8 cellular contexts compared by ENCODE assay signal in the genomic region with DNA sequence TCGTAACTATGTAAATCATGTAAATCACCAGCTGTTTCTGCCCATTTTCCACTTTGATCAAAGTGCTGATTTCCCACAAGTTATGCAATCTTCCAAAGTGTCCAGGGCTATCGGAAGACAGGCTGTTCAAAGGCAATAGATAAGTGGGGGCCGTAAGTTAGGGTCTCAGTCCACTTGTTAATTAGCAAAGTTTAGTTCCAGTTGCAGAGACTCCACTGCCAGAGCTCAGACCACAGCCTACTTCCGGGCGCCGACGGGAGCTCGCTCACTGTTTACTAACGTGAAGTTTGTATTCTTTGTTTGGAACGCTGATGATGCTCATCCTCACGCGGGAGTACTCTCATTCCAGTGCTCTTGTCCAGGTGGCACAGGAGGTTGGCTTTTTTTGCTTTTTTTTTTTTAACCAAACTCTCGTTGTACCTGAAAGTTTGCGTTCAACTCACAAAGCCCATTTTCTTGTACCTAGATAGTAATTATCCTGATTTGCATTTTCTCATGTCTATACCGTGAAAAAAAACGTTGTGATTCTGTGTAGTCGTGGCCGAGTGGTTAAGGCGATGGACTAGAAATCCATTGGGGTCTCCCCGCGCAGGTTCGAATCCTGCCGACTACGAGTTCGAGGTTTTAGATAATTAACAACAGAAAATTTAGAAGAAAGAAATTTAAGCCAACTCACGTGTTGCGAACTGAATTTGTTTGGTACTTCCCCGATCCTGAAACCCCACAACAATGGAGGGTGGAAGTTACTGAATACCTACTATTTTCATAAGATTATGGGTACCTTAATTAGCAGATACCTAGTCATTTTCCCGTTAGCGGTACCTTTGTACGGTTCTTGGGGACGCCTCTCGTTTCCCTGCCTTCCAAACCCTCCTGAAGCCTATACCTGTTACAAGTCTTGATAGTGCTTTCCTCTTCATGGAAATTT. TPM values are rescaled to one million over a fixed set of nuclear protein-coding genes. Genes with fewer than 3 reads are reported as not detected.
DNase-seq lines count a peak whose midpoint lies in the region; ATAC-seq, FAIRE-seq and TF ChIP-seq lines count a peak whose summit lies in the region.

No MANE protein-coding gene starts in this region.

- peak overlapping the region; percentile 90 for H3K4me3 Mint-ChIP-seq in activated T-helper 1 cell treated with anti-CD3 and anti-CD28 coated beads, Interleukin-12 subunit alpha, Interleukin-12 subunit beta, Interleukin-2, Interleukin-4 antibody, amounts not matched to agents 30 ng/mL and 10 ng/mL and 1 ng/mL, durations not matched to agents 14 hours and 24 hours and 36 hours

- TF ChIP-seq CTCF in BE2C (IDR thresholded peaks at IDR 0.05; ENCODE audit: low read depth, low read length): no peak
- no peak for TF ChIP-seq CTCF in neutrophil (IDR thresholded peaks at IDR 0.05)
- no peak for TF ChIP-seq CTCF in upper lobe of left lung (IDR thresholded peaks at IDR 0.05)

- peaks cover 5% of the 10 kb centered on the region for H3K27me3 ChIP-seq in BE2C
- no peaks in the 10 kb centered on the region for H3K27me3 ChIP-seq in HUES48 (ENCODE audit: control insufficient read depth, insufficient read depth, low read length)
- H3K27me3 ChIP-seq in neutrophil: peaks cover 100% of the 10 kb centered on the region
- H3K27me3 ChIP-seq in upper lobe of left lung: no peaks in the 10 kb centered on the region

- H3K9me3 ChIP-seq in BE2C (no peaks in the 10 kb centered on the region), HUES48 (ENCODE audit: control insufficient read depth, insufficient read depth, low read length) (no peaks in the 10 kb centered on the region), neutrophil (no peaks in the 10 kb centered on the region), upper lobe of left lung (no peaks in the 10 kb centered on the region)

- WGBS in upper lobe of left lung, 2 donors: 2% methylated on average over 33 of the region's 33 CpGs

- DNase-seq in BE2C (peak; percentile 71), RCC 7860 (ENCODE audit: low spot score) (peak; percentile 85), fibroblast of the conjunctiva (ENCODE audit: low read depth) (peak; percentile 62), upper lobe of left lung (peak in 1 of 2 donors; percentile 49)
- DNase-seq in activated T-helper 1 cell treated with anti-CD3 and anti-CD28 coated beads, Interleukin-12 subunit alpha, Interleukin-12 subunit beta, Interleukin-2, Interleukin-4 antibody, amounts not matched to agents 30 ng/mL and 10 ng/mL and 1 ng/mL, durations not matched to agents 14 hours and 24 hours and 36 hours (ENCODE audit: low spot score): peak; percentile 48

- peak overlapping the region; percentile 47 for H3K9ac ChIP-seq in HUES48 (ENCODE audit: low read depth, low read length)

- no peaks in the 10 kb centered on the region for H3K9me3 Mint-ChIP-seq in activated T-helper 1 cell treated with anti-CD3 and anti-CD28 coated beads, Interleukin-12 subunit alpha, Interleukin-12 subunit beta, Interleukin-2, Interleukin-4 antibody, amounts not matched to agents 30 ng/mL and 10 ng/mL and 1 ng/mL, durations not matched to agents 14 hours and 24 hours and 36 hours

- no peaks in the 10 kb centered on the region for H3K36me3 ChIP-seq in BE2C
- H3K36me3 ChIP-seq in HUES48 (ENCODE audit: control insufficient read depth, insufficient read depth, low read length): no peaks in the 10 kb centered on the region
- H3K36me3 ChIP-seq in neutrophil: no peaks in the 10 kb centered on the region
- no peaks in the 10 kb centered on the region for H3K36me3 ChIP-seq in upper lobe of left lung

- peak; percentile 31 for FAIRE-seq in RCC 7860 (lab: Jason Lieb, UNC)

- H3K4me1 Mint-ChIP-seq in activated T-helper 1 cell treated with anti-CD3 and anti-CD28 coated beads, Interleukin-12 subunit alpha, Interleukin-12 subunit beta, Interleukin-2, Interleukin-4 antibody, amounts not matched to agents 30 ng/mL and 10 ng/mL and 1 ng/mL, durations not matched to agents 14 hours and 24 hours and 36 hours (ENCODE audit: low read depth): peaks cover 32% of the 10 kb centered on the region

- peak overlapping the region; percentile 67 for H3K4me3 ChIP-seq in BE2C (ENCODE audit: low read depth, low read length)
- peak overlapping the region; percentile 86 for H3K4me3 ChIP-seq in HUES48 (ENCODE audit: low read depth, low read length)
- H3K4me3 ChIP-seq in neutrophil (ENCODE audit: low read depth in 1 of 2, low read length in 1 of 2): peak overlapping the region; percentile 16 to 27
- H3K4me3 ChIP-seq in upper lobe of left lung: peak overlapping the region; percentile 33 to 48 (median 39)

- H3K27ac ChIP-seq in HUES48 (ENCODE audit: low read depth, low read length) (peak overlapping the region; percentile 61), neutrophil (no peak overlapping the region), upper lobe of left lung (peak overlapping the region in 2 of 4 donors; percentile 57 to 70)

- H3K27me3 Mint-ChIP-seq in activated T-helper 1 cell treated with anti-CD3 and anti-CD28 coated beads, Interleukin-12 subunit alpha, Interleukin-12 subunit beta, Interleukin-2, Interleukin-4 antibody, amounts not matched to agents 30 ng/mL and 10 ng/mL and 1 ng/mL, durations not matched to agents 14 hours and 24 hours and 36 hours (ENCODE audit: insufficient read depth): peaks cover 48% of the 10 kb centered on the region

- ATAC-seq in GM19397 (IDR thresholded peaks at IDR 0.05; ENCODE audit: unreplicated experiment) (peak; percentile 54), upper lobe of left lung (ENCODE audit: low FRiP score in 2 of 2) (peak in 1 of 2 donors; percentile 67)

- no peak for TF ChIP-seq EP300 in upper lobe of left lung (IDR thresholded peaks at IDR 0.05)

- TF ChIP-seq POLR2A in upper lobe of left lung (IDR thresholded peaks at IDR 0.05): no peak

- intact Hi-C loops in activated T-helper 1 cell treated with anti-CD3 and anti-CD28 coated beads, Interleukin-12 subunit alpha, Interleukin-12 subunit beta, Interleukin-2, Interleukin-4 antibody, amounts not matched to agents 30 ng/mL and 10 ng/mL and 1 ng/mL, durations not matched to agents 14 hours and 24 hours and 36 hours (cut with micrococcal nuclease): loop anchor here (1.0 to 5.0 kb wide), 13 partner anchors 7 to 1440 kb away; partner anchors contain the start of genes POM121L2 and ZNF184

- H3K4me1 ChIP-seq in BE2C (peaks cover 5% of the 10 kb centered on the region), HUES48 (ENCODE audit: control insufficient read depth, insufficient read depth, low read length) (peaks cover 9% of the 10 kb centered on the region), neutrophil (ENCODE audit: control insufficient read depth in 1 of 2, insufficient read depth in 1 of 2, low read depth in 1 of 2, low read length in 1 of 2) (peaks cover 14 to 19% of the 10 kb centered on the region in 2 experiments), upper lobe of left lung (peaks cover 0 to 8% (median 7%) of the 10 kb centered on the region in 4 donors)

- H3K36me3 Mint-ChIP-seq in activated T-helper 1 cell treated with anti-CD3 and anti-CD28 coated beads, Interleukin-12 subunit alpha, Interleukin-12 subunit beta, Interleukin-2, Interleukin-4 antibody, amounts not matched to agents 30 ng/mL and 10 ng/mL and 1 ng/mL, durations not matched to agents 14 hours and 24 hours and 36 hours (ENCODE audit: low read depth): no peaks in the 10 kb centered on the region

- H3K27ac Mint-ChIP-seq in activated T-helper 1 cell treated with anti-CD3 and anti-CD28 coated beads, Interleukin-12 subunit alpha, Interleukin-12 subunit beta, Interleukin-2, Interleukin-4 antibody, amounts not matched to agents 30 ng/mL and 10 ng/mL and 1 ng/mL, durations not matched to agents 14 hours and 24 hours and 36 hours: peak overlapping the region; percentile 82

RNA-seq across cellular contexts. Expression of gene ZNF184, which starts 29.9 kb away (rescaled TPM):
- polyA plus RNA-seq in BE2C (2012; ENCODE audit: insufficient read depth, insufficient read length, low read depth): 3.7 TPM
- 7.6 and 8.0 TPM in 2 replicates for total RNA-seq in activated T-helper 1 cell treated with anti-CD3 and anti-CD28 coated beads, Interleukin-12 subunit alpha, Interleukin-12 subunit beta, Interleukin-2, Interleukin-4 antibody, amounts not matched to agents 30 ng/mL and 10 ng/mL and 1 ng/mL, durations not matched to agents 14 hours and 24 hours and 36 hours
- 10 to 100 TPM in 1 of 6 donors, 1 to 10 TPM in 5; 3.9 to 14.4 (median 5.1) TPM for total RNA-seq in upper lobe of left lung

Comparison
In these comparisons a context has a peak if more than half of its experiments do, and no peak if none do; other contexts are left out.
1. H3K4me3 ChIP-seq: peak in every context shown above with its lines; median percentile 86 in HUES48; 67 in BE2C; 39 in upper lobe of left lung; 22 in neutrophil.